23 cellular contexts compared by ENCODE assay signal in the genomic region with DNA sequence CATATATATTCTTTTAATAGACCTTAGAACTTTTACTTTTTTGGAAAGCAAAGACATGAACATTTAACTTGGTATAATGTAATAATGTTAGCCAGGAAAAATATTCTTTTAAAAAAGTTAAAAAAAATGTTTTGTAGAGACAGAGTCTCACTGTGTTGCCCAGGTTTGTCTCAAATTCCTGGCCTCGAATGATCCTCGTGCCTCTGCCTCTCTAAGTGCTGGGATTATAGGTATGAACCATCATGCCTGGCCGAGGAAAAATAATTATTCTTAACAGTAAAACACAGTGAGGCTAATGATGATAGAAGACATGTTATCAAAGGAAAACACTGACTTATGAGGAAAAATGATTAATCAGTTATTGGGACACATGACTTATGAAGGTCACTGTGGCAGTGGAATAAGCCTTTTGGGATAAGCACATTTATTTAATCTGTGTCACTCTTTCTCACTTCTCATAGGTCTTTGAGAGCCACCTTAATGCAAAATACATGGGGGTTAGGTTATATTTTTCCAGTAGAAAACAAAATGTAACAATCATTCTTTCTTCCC.
"Had no signal": no experiment of that assay in that cellular context is flagged by ENCODE, and none has a peak within 500 bp of the region (broad histone marks: within the 10 kb centered on the region; RNA-seq: fewer than 3 reads in every experiment).

No MANE protein-coding gene starts in this region.

- H3K27ac ChIP-seq: coronary artery, gastrocnemius medialis, neutrophil, pancreas, right lobe of liver, thyroid gland, vagina had no signal

- H3K36me3 ChIP-seq: gastrocnemius medialis, pancreas, right lobe of liver, thyroid gland, vagina had no signal

- H3K4me3 ChIP-seq: coronary artery, gastrocnemius medialis, mucosa of descending colon, pancreas, right lobe of liver, thyroid gland, vagina had no signal

- H3K27me3 ChIP-seq: gastrocnemius medialis, neutrophil, pancreas, right lobe of liver, thyroid gland, vagina had no signal

- ATAC-seq: esophagus mucosa; gastrocnemius medialis; left lobe of liver; mucosa of descending colon; natural killer cell treated with Interleukin-12 subunit alpha and Interleukin-12 subunit beta and Interleukin-15 and Interleukin-18, amount 100 ng/mL, for 72 hours; pancreas; right lobe of liver had no signal

- DNase-seq: effector memory CD4-positive, alpha-beta T cell; gastrocnemius medialis; head of caudate nucleus; mesenchymal stem cell; mucosa of descending colon; naive B cell; pancreas; retina; right lobe of liver; small intestine; stimulated activated CD4-positive, alpha-beta T cell treated with anti-CD3 and anti-CD28 coated beads, Interleukin-15, amount 100 ng/mL, for 24 hours; stimulated activated CD4-positive, alpha-beta T cell treated with anti-CD3 and anti-CD28 coated beads, Interleukin-4, amount 100 ng/mL, for 1 hour; stimulated activated CD8-positive, alpha-beta memory T cell treated with anti-CD3 and anti-CD28 coated beads, Interleukin-4, amount 100 ng/mL, for 48 hours; stimulated activated naive CD4-positive, alpha-beta T cell; stimulated activated naive CD8-positive, alpha-beta T cell treated with anti-CD3 and anti-CD28 coated beads, Interleukin-15, amount 100 ng/mL, for 72 hours; thyroid gland; trophoblast cell had no signal

- H3K4me1 ChIP-seq: right lobe of liver had no signal

- H3K9me3 ChIP-seq: gastrocnemius medialis, mucosa of descending colon, neutrophil, pancreas, right lobe of liver, thyroid gland, vagina had no signal
